In the genomic region with DNA sequence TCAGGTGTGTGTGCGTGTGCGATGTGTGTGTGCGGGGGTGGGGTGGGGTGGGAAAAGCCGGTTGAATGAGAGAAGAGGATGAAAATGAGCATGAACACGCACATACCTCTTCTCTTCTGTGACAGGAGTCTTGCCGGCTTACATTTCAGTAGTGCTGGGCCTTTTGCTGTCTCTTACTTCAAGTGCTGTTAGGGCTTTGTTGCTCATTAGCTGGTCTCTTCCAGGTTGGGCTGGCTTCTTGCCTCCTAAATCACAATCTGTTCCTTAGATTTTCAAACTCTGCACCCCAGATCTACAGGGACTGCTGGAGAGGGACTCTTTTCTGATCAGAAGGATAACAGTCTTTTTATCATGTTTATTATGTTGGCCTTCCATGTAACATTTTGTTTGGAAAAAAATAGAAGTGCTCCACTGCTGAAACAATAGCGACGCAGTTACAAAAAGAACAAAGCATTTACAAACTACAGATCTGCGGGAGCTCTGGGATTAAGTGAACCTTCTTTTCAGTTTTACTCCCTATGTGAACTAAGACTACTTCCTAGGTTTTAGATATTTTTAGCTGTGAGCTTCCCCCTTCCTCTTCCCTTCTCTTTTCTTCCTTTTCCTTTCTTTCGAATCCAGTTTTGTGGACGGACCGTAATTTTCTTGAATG, we compare ENCODE assay signal across 15 cellular contexts. TPM values are rescaled to one million over a fixed set of nuclear protein-coding genes. Genes with fewer than 3 reads are reported as not detected.
A peak's percentile ranks its signal among the peaks of the same experiment; 100 is the strongest.
DNase-seq lines count a peak whose midpoint lies in the region; ATAC-seq and TF ChIP-seq lines count a peak whose summit lies in the region.
"Had no signal": no experiment of that assay in that cellular context is flagged by ENCODE, and none has a peak within 500 bp of the region (broad histone marks: within the 10 kb centered on the region; RNA-seq: fewer than 3 reads in every experiment).

No MANE protein-coding gene starts in this region.

- no peak overlapping the region for H2BK5ac ChIP-seq in trophoblast cell (ENCODE audit: low read depth, low read length, poor library complexity)

- no peak overlapping the region for H3K4me2 ChIP-seq in trophoblast cell (ENCODE audit: low read length)
- H3K4me2 ChIP-seq: BLaER1 had no signal

- H4K91ac ChIP-seq in trophoblast cell (ENCODE audit: low read depth, low read length), result no peak overlapping the region

- H3K79me1 ChIP-seq in trophoblast cell (ENCODE audit: low read length), result peaks cover 2% of the 10 kb centered on the region

- H2BK12ac ChIP-seq in trophoblast cell (ENCODE audit: low read length), result no peak overlapping the region

- H3K18ac ChIP-seq in trophoblast cell (ENCODE audit: low read length), result no peak overlapping the region

- peak; percentile 36 for DNase-seq in ELF-1 (ENCODE audit: low read depth, low spot score)
- peak; percentile 7 for DNase-seq in esophagus muscularis mucosa (ENCODE audit: extremely low spot score)
- DNase-seq in trophoblast cell, result no peak
- DNase-seq in NCI-H510A (lab: John Stamatoyannopoulos, UW), result no peak
- DNase-seq in GF-D8 (lab: John Stamatoyannopoulos, UW), result no peak
- DNase-seq: HCEC 1CT, KG1, NCI-H1417 treated with DMSO at 0.1 percent for 48 hours, NCI-H2029, NCI-H510A treated with DMSO at 0.1 percent for 48 hours, NCI-H82 had no signal

- H3K27me3 ChIP-seq in HUES64 (ENCODE audit: insufficient read depth, low read length) (no peaks in the 10 kb centered on the region), esophagus muscularis mucosa (no peaks in the 10 kb centered on the region), trophoblast cell (ENCODE audit: insufficient read depth, low read length) (no peaks in the 10 kb centered on the region)
- H3K27me3 ChIP-seq: BLaER1, SJSA1 had no signal

- no peak for TF ChIP-seq CTCF in esophagus muscularis mucosa (IDR thresholded peaks at IDR 0.05)

- H2BK120ac ChIP-seq in trophoblast cell (ENCODE audit: insufficient read depth, low read length, poor library complexity), result no peak overlapping the region

- H3K9ac ChIP-seq in HUES64 (ENCODE audit: low read depth, low read length), result peak overlapping the region; percentile 36; the same call in 1 of the 2 replicates
- H3K9ac ChIP-seq in trophoblast cell (ENCODE audit: low read length), result no peak overlapping the region
- H3K9ac ChIP-seq: BLaER1 had no signal

- H3K4ac ChIP-seq in trophoblast cell (ENCODE audit: low read depth, low read length), result no peak overlapping the region

- no peak overlapping the region for H4K8ac ChIP-seq in trophoblast cell (ENCODE audit: low read depth, low read length)

- 71% methylated on average over 11 of the region's 12 CpGs for WGBS in HUES64
- 88% methylated on average over 12 of the region's 12 CpGs for WGBS in esophagus muscularis mucosa
- 100% methylated on average over 4 of the region's 12 CpGs for WGBS in trophoblast cell (ENCODE audit: extremely low coverage, insufficient coverage, insufficient read length)

- H3K4me3 ChIP-seq in HUES64 (ENCODE audit: low read length) (no peak overlapping the region), esophagus muscularis mucosa (no peak overlapping the region), trophoblast cell (ENCODE audit: low read depth, low read length) (no peak overlapping the region)
- H3K4me3 ChIP-seq: BLaER1, SJSA1 had no signal

- ATAC-seq in GM19328 (IDR thresholded peaks at IDR 0.05; ENCODE audit: unreplicated experiment), result no peak

- intact Hi-C loops in esophagus muscularis mucosa (cut with DNase I), result no loop called here

- H3K79me2 ChIP-seq in trophoblast cell (ENCODE audit: control insufficient read depth, insufficient read depth, low read length, poor library complexity), result no peaks in the 10 kb centered on the region

- no peak for TF ChIP-seq POLR2A in esophagus muscularis mucosa (IDR thresholded peaks at IDR 0.05; ENCODE audit: low read depth)

- peak overlapping the region; percentile 22 for H3K23ac ChIP-seq in trophoblast cell (ENCODE audit: low read length)

- no peak overlapping the region for H2AK5ac ChIP-seq in trophoblast cell (ENCODE audit: low read length)

- H2AFZ ChIP-seq in trophoblast cell (ENCODE audit: insufficient read depth, low read length, poor library complexity), result no peak overlapping the region

- no peak overlapping the region for H4K12ac ChIP-seq in trophoblast cell (ENCODE audit: low read depth, low read length)

- no peak for TF ChIP-seq EP300 in esophagus muscularis mucosa (IDR thresholded peaks at IDR 0.05)

- peak overlapping the region; percentile 64 for H3K27ac ChIP-seq in HUES64 (ENCODE audit: low read depth, low read length)
- no peak overlapping the region for H3K27ac ChIP-seq in esophagus muscularis mucosa (replicated peaks in 1 of 4)
- no peak overlapping the region for H3K27ac ChIP-seq in trophoblast cell (ENCODE audit: low read depth, low read length)
- H3K27ac ChIP-seq: BLaER1, SJSA1 had no signal

- no peak overlapping the region for H3K14ac ChIP-seq in trophoblast cell (ENCODE audit: low read length)

- H3K4me1 ChIP-seq in HUES64 (ENCODE audit: insufficient read depth, low read length) (peaks cover 26% of the 10 kb centered on the region), esophagus muscularis mucosa (peaks cover 0 to 3% (median 0%) of the 10 kb centered on the region in 4 donors), trophoblast cell (ENCODE audit: control insufficient read depth in 1 of 2, insufficient read depth in 2 of 2, low read length in 2 of 2) (peaks cover 0 to 2% of the 10 kb centered on the region in 2 experiments)

- H3K9me3 ChIP-seq in HUES64 (ENCODE audit: insufficient read depth, low read depth, low read length) (no peaks in the 10 kb centered on the region), esophagus muscularis mucosa (no peaks in the 10 kb centered on the region), trophoblast cell (ENCODE audit: insufficient read depth, low read depth, low read length) (no peaks in the 10 kb centered on the region)
- H3K9me3 ChIP-seq: BLaER1, SJSA1 had no signal

- peaks cover 6% of the 10 kb centered on the region; the same call in 1 of the 2 replicates for H3K36me3 ChIP-seq in HUES64 (ENCODE audit: insufficient read depth, low read length)
- H3K36me3 ChIP-seq in esophagus muscularis mucosa, result peaks cover 0 to 13% (median 6%) of the 10 kb centered on the region in 4 donors
- H3K36me3 ChIP-seq in trophoblast cell (ENCODE audit: control insufficient read depth in 1 of 2, insufficient read depth in 2 of 2, low read length in 2 of 2), result no peaks in the 10 kb centered on the region

RNA-seq across cellular contexts. Expression of gene USP13, which starts 48.5 kb away (rescaled TPM):
- 14.8 TPM for polyA plus RNA-seq in HUES64 (2013, experiment 1 of 2)
- polyA plus RNA-seq in HUES64 (2013, experiment 2 of 2), result 15.3 TPM
- 10 to 100 TPM in 3 of 4 donors, 1 to 10 TPM in 1; 8.7 to 15.1 (median 11.9) TPM for total RNA-seq in esophagus muscularis mucosa
- 2.6 and 2.7 TPM in 2 replicates for polyA plus RNA-seq in trophoblast cell (2013)

Comparison
In these comparisons a context has a peak if more than half of its experiments do, and no peak if none do; other contexts are left out.
1. DNase-seq: peak in ELF-1 (single experiment) and esophagus muscularis mucosa (single experiment); none in trophoblast cell (0 of 2), NCI-H510A (single experiment) and GF-D8 (single experiment).